26 cellular contexts compared by ENCODE assay signal in the genomic region with DNA sequence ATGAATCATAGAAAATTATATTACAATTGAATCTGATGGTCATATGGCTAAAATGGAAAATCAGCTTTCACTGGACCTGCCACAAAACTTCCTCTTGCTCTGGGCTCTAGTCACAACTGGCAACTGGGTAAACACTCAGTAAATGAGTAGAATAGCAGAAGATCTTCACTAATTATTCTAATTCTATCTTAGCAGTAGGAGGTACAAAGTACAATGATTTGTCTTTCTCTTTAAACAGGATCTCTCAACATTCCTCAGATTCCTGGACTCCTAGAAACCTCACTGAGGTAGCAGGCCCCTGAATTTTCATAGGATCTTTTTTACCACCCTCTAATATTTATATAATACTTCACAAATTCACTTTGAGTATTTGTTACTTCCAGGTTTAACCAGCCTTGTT.
"Had no signal": no experiment of that assay in that cellular context is flagged by ENCODE, and none has a peak within 500 bp of the region (broad histone marks: within the 10 kb centered on the region; RNA-seq: fewer than 3 reads in every experiment).

No MANE protein-coding gene starts in this region.

- H3K36me3 ChIP-seq: breast epithelium, gastroesophageal sphincter, sigmoid colon, stomach, suprapubic skin, tibial nerve had no signal

- H3K27me3 ChIP-seq: breast epithelium, gastroesophageal sphincter, stomach, suprapubic skin, tibial nerve had no signal

- H3K27ac Mint-ChIP-seq: activated CD4-positive, alpha-beta memory T cell treated with anti-CD3 and anti-CD28 coated beads, Interleukin-2, amount 10 ng/mL, durations not matched to agents 7 days and 5 days; activated CD4-positive, alpha-beta T cell treated with anti-CD3 and anti-CD28 coated beads, Interleukin-2, amount 10 ng/mL, durations not matched to agents 24 days and 14 days; activated naive CD4-positive, alpha-beta T cell treated with anti-CD3 and anti-CD28 coated beads for 36 hours; activated naive CD8-positive, alpha-beta T cell treated with anti-CD3 and anti-CD28 coated beads, Interleukin-2, amount 10 ng/mL, durations not matched to agents 7 days and 5 days; activated T-cell treated with anti-CD3 and anti-CD28 coated beads, Interleukin-2, amount 50 U/mL, for 72 hours; nephron; stimulated activated memory B cell treated with anti-CD40 and anti-IgM and Interleukin-4, amounts not matched to agents 10 μg/mL and 1 μg/mL and 100 μg/mL, for 72 hours; T-helper 1 cell treated with Interleukin-12 subunit alpha and Interleukin-12 subunit beta and Interleukin-4 antibody, amounts not matched to agents 30 μg/mL and 1 μg/mL, for 36 hours had no signal

- H3K9me3 Mint-ChIP-seq: activated CD4-positive, alpha-beta memory T cell treated with anti-CD3 and anti-CD28 coated beads, Interleukin-2, amount 10 ng/mL, durations not matched to agents 7 days and 5 days; activated CD4-positive, alpha-beta T cell treated with anti-CD3 and anti-CD28 coated beads, Interleukin-2, amount 10 ng/mL, durations not matched to agents 24 days and 14 days; activated naive CD4-positive, alpha-beta T cell treated with anti-CD3 and anti-CD28 coated beads for 36 hours; central memory CD8-positive, alpha-beta T cell; T-helper 1 cell treated with Interleukin-12 subunit alpha and Interleukin-12 subunit beta and Interleukin-4 antibody, amounts not matched to agents 30 μg/mL and 1 μg/mL, for 36 hours had no signal

- H3K9me3 ChIP-seq: breast epithelium, sigmoid colon, suprapubic skin had no signal

- H3K4me2 ChIP-seq: smooth muscle cell had no signal

- H3K36me3 Mint-ChIP-seq: activated naive CD8-positive, alpha-beta T cell treated with anti-CD3 and anti-CD28 coated beads, Interleukin-2, amount 10 ng/mL, durations not matched to agents 7 days and 5 days; stimulated activated memory B cell treated with anti-CD40 and anti-IgM and Interleukin-4, amounts not matched to agents 10 μg/mL and 1 μg/mL and 100 μg/mL, for 72 hours had no signal

- H3K4me3 ChIP-seq: breast epithelium, gastroesophageal sphincter, sigmoid colon, smooth muscle cell, stomach, suprapubic skin, tibial nerve had no signal

- ATAC-seq: activated T-cell treated with anti-CD3 and anti-CD28 coated beads, Interleukin-2, amount 50 U/mL, for 72 hours; gastroesophageal sphincter; left ventricle myocardium superior; stimulated activated memory B cell treated with anti-CD40 and anti-IgM and Interleukin-4, amounts not matched to agents 10 μg/mL and 1 μg/mL and 100 μg/mL, for 72 hours had no signal

- H3K27ac ChIP-seq: breast epithelium, gastroesophageal sphincter, sigmoid colon, stomach, suprapubic skin, tibial nerve had no signal

- DNase-seq: activated CD4-positive, alpha-beta memory T cell treated with anti-CD3 and anti-CD28 coated beads, Interleukin-2, amount 10 ng/mL, durations not matched to agents 7 days and 5 days; activated CD4-positive, alpha-beta T cell treated with anti-CD3 and anti-CD28 coated beads, Interleukin-2, amount 10 ng/mL, durations not matched to agents 24 days and 14 days; activated effector memory CD4-positive, alpha-beta T cell treated with Interleukin-2 at 50 U/mL for 16 hours; activated naive CD4-positive, alpha-beta T cell treated with anti-CD3 and anti-CD28 coated beads for 36 hours; activated naive CD8-positive, alpha-beta T cell treated with anti-CD3 and anti-CD28 coated beads, Interleukin-2, amount 10 ng/mL, durations not matched to agents 7 days and 5 days; activated T-cell treated with anti-CD3 and anti-CD28 coated beads, Interleukin-2, amount 50 U/mL, for 72 hours; amniotic stem cell; head of caudate nucleus; hypothalamus; left ventricle myocardium superior; mammary epithelial cell; nucleus accumbens; sigmoid colon; stimulated activated CD4-positive, alpha-beta T cell treated with anti-CD3 and anti-CD28 coated beads, Interleukin-15, amount 100 ng/mL, for 24 hours; stomach; T1000 had no signal

- H3K4me1 ChIP-seq: breast epithelium, gastroesophageal sphincter, sigmoid colon, stomach, suprapubic skin, tibial nerve had no signal

- H3K4me3 Mint-ChIP-seq: activated CD4-positive, alpha-beta memory T cell treated with anti-CD3 and anti-CD28 coated beads, Interleukin-2, amount 10 ng/mL, durations not matched to agents 7 days and 5 days; activated CD4-positive, alpha-beta T cell treated with anti-CD3 and anti-CD28 coated beads, Interleukin-2, amount 10 ng/mL, durations not matched to agents 24 days and 14 days; activated naive CD4-positive, alpha-beta T cell treated with anti-CD3 and anti-CD28 coated beads for 36 hours; activated naive CD8-positive, alpha-beta T cell treated with anti-CD3 and anti-CD28 coated beads, Interleukin-2, amount 10 ng/mL, durations not matched to agents 7 days and 5 days; activated T-cell treated with anti-CD3 and anti-CD28 coated beads, Interleukin-2, amount 50 U/mL, for 72 hours; central memory CD8-positive, alpha-beta T cell; nephron; stimulated activated memory B cell treated with anti-CD40 and anti-IgM and Interleukin-4, amounts not matched to agents 10 μg/mL and 1 μg/mL and 100 μg/mL, for 72 hours; T-helper 1 cell treated with Interleukin-12 subunit alpha and Interleukin-12 subunit beta and Interleukin-4 antibody, amounts not matched to agents 30 μg/mL and 1 μg/mL, for 36 hours had no signal

- H3K27me3 Mint-ChIP-seq: activated CD4-positive, alpha-beta memory T cell treated with anti-CD3 and anti-CD28 coated beads, Interleukin-2, amount 10 ng/mL, durations not matched to agents 7 days and 5 days; activated CD4-positive, alpha-beta T cell treated with anti-CD3 and anti-CD28 coated beads, Interleukin-2, amount 10 ng/mL, durations not matched to agents 24 days and 14 days; central memory CD8-positive, alpha-beta T cell; stimulated activated memory B cell treated with anti-CD40 and anti-IgM and Interleukin-4, amounts not matched to agents 10 μg/mL and 1 μg/mL and 100 μg/mL, for 72 hours had no signal

- FAIRE-seq: colon had no signal

- H3K4me1 Mint-ChIP-seq: activated CD4-positive, alpha-beta memory T cell treated with anti-CD3 and anti-CD28 coated beads, Interleukin-2, amount 10 ng/mL, durations not matched to agents 7 days and 5 days; activated CD4-positive, alpha-beta T cell treated with anti-CD3 and anti-CD28 coated beads, Interleukin-2, amount 10 ng/mL, durations not matched to agents 24 days and 14 days; activated naive CD8-positive, alpha-beta T cell treated with anti-CD3 and anti-CD28 coated beads, Interleukin-2, amount 10 ng/mL, durations not matched to agents 7 days and 5 days; central memory CD8-positive, alpha-beta T cell; nephron; stimulated activated memory B cell treated with anti-CD40 and anti-IgM and Interleukin-4, amounts not matched to agents 10 μg/mL and 1 μg/mL and 100 μg/mL, for 72 hours had no signal
